In genomic region chr17:57832711-57833596, GRCh38 we compare ENCODE assay signal across 1 cellular context.
TF ChIP-seq lines count a peak whose summit lies in the region.

No MANE protein-coding gene starts in this region.

TF ChIP-seq in HepG2, 621 proteins besides CTCF, POLR2A, EP300 and RAD21 (continued from another document and continues in another):
- TF ChIP-seq IRF9 (CRISPR knock-in tag; IDR thresholded peaks at IDR 0.05; ENCODE audit: borderline replicate concordance) (peak; percentile 49; the same call in 1 of the 2 replicates), ZNF761 (CRISPR knock-in tag; conservative IDR thresholded peaks at IDR 0.05) (no peak), ZNF816 (CRISPR knock-in tag; IDR thresholded peaks at IDR 0.05; ENCODE audit: borderline replicate concordance) (no peak), ZBTB38 (CRISPR knock-in tag; IDR thresholded peaks at IDR 0.05) (0 out of 2 replicates have a peak, but pooled peaks have one; percentile 45), FUBP1 (CRISPR knock-in tag; IDR thresholded peaks at IDR 0.05; ENCODE audit: borderline replicate concordance) (no peak), ZSCAN29 (CRISPR knock-in tag; conservative IDR thresholded peaks at IDR 0.05) (0 out of 2 replicates have a peak, but pooled peaks have one; percentile 25), ZFP82 (CRISPR knock-in tag; IDR thresholded peaks at IDR 0.05; ENCODE audit: borderline replicate concordance) (no peak), ZNF333 (CRISPR knock-in tag; IDR thresholded peaks at IDR 0.05; ENCODE audit: borderline replicate concordance) (no peak), NFE2L1 (CRISPR knock-in tag; IDR thresholded peaks at IDR 0.05; ENCODE audit: borderline replicate concordance) (no peak), RORA (CRISPR knock-in tag; IDR thresholded peaks at IDR 0.05) (no peak), ZNF691 (CRISPR knock-in tag; IDR thresholded peaks at IDR 0.05; ENCODE audit: borderline replicate concordance, low read depth) (peak; percentile 78; the same call in 1 of the 2 replicates), CREM (IDR thresholded peaks at IDR 0.05) (peak; percentile 21; the same call in 1 of the 2 replicates), CREM (CRISPR knock-in tag; IDR thresholded peaks at IDR 0.05) (no peak), ZNF879 (CRISPR knock-in tag; IDR thresholded peaks at IDR 0.05) (0 out of 2 replicates have a peak, but pooled peaks have one; percentile 29), SP2 (CRISPR knock-in tag; IDR thresholded peaks at IDR 0.05) (no peak), ZNF234 (CRISPR knock-in tag; conservative IDR thresholded peaks at IDR 0.05) (no peak), THRA (CRISPR knock-in tag; IDR thresholded peaks at IDR 0.05; ENCODE audit: borderline replicate concordance) (0 out of 2 replicates have a peak, but pooled peaks have one; percentile 28), DDIT3 (CRISPR knock-in tag; IDR thresholded peaks at IDR 0.05) (no peak), HIVEP1 (CRISPR knock-in tag; IDR thresholded peaks at IDR 0.05) (0 out of 2 replicates have a peak, but pooled peaks have one; percentile 52), ZFY (CRISPR knock-in tag; IDR thresholded peaks at IDR 0.05) (peak; percentile 38), ZNF605 (CRISPR knock-in tag; IDR thresholded peaks at IDR 0.05) (0 out of 2 replicates have a peak, but pooled peaks have one; percentile 40), CEBPB (IDR thresholded peaks at IDR 0.05; ENCODE audit: borderline replicate concordance, low read depth, low read length) (0 out of 2 replicates have a peak, but pooled peaks have one; percentile 41), EED (CRISPR knock-in tag; IDR thresholded peaks at IDR 0.05) (no peak), ZNF710 (CRISPR knock-in tag; IDR thresholded peaks at IDR 0.05; ENCODE audit: borderline replicate concordance) (0 out of 2 replicates have a peak, but pooled peaks have one; percentile 25), RBAK (CRISPR knock-in tag; IDR thresholded peaks at IDR 0.05) (no peak), AHDC1 (CRISPR knock-in tag; IDR thresholded peaks at IDR 0.05; ENCODE audit: borderline replicate concordance) (no peak), ZNF34 (CRISPR knock-in tag; IDR thresholded peaks at IDR 0.05; ENCODE audit: borderline replicate concordance) (no peak), NAIF1 (CRISPR knock-in tag; IDR thresholded peaks at IDR 0.05; ENCODE audit: borderline replicate concordance) (no peak), ZNF407 (CRISPR knock-in tag; IDR thresholded peaks at IDR 0.05; ENCODE audit: not compliant biosample characterization) (peak; percentile 53), ZSCAN30 (CRISPR knock-in tag; IDR thresholded peaks at IDR 0.05) (no peak), RARA (CRISPR knock-in tag; IDR thresholded peaks at IDR 0.05) (peak; percentile 12; the same call in 1 of the 2 replicates), GATAD2A (CRISPR knock-in tag; IDR thresholded peaks at IDR 0.05) (peak; percentile 83), CHD4 (IDR thresholded peaks at IDR 0.05; ENCODE audit: borderline replicate concordance, low read length) (no peak)
